25 cellular contexts compared by ENCODE assay signal in the genomic region with DNA sequence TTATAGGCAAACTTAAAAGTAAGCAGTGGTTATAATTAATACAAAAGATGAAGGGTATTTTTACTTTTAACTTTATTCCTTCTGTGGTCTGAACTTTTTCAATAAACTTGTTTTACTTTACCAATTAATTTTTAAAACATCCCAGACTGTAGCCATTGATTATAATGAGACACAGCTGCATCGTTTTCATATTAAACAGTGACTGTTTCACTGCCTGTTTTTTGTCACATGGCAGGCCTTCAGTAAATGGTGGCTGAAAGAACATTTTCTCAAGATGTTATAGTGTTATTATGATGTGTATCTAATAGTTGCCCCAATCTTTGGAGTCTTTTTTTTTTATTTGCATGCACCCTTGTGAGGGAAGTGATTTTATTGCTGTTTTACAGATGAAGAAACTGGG.
"Had no signal": no experiment of that assay in that cellular context is flagged by ENCODE, and none has a peak within 500 bp of the region (broad histone marks: within the 10 kb centered on the region; RNA-seq: fewer than 3 reads in every experiment).

No MANE protein-coding gene starts in this region.

- H3K36me3 ChIP-seq: esophagus squamous epithelium, WERI-Rb-1 had no signal

- H3K4me1 ChIP-seq: body of pancreas had no signal

- DNase-seq: activated B cell treated with CpG ODN at 0.5 μM for 24 hours; activated CD4-positive, alpha-beta T cell treated with anti-CD3 and anti-CD28 coated beads for 48 hours; activated CD4-positive, alpha-beta T cell treated with anti-CD3 and anti-CD28 coated beads, Interleukin-2, amount 50 U/mL, for 1 hour; activated CD4-positive, alpha-beta T cell treated with anti-CD3 and anti-CD28 coated beads, Interleukin-2, amount 50 U/mL, for 48 hours; activated CD8-positive, alpha-beta memory T cell treated with anti-CD3 and anti-CD28 coated beads for 24 hours; activated CD8-positive, alpha-beta T cell treated with anti-CD3 and anti-CD28 coated beads for 36 hours; activated effector memory CD4-positive, alpha-beta T cell treated with Interleukin-2 at 50 U/mL for 16 hours; activated gamma-delta T cell treated with Interleukin-2 at 50 U/mL for 16 hours; activated naive CD4-positive, alpha-beta T cell treated with anti-CD3 and anti-CD28 coated beads, Interleukin-2, amount 50 U/mL, for 16 hours; activated naive CD4-positive, alpha-beta T cell treated with Interleukin-2 at 50 U/mL for 16 hours; activated T-cell treated with anti-CD3 and anti-CD28 coated beads, Interleukin-2, amount 50 U/mL, for 4 hours; amniotic stem cell; anterior cingulate cortex; body of pancreas; caudate nucleus; cortex of kidney; dermis blood vessel endothelial cell; effector CD4-positive, alpha-beta T cell; esophagus squamous epithelium; foreskin fibroblast; head of caudate nucleus; hippocampal formation; T1000; WERI-Rb-1 had no signal

- H3K27ac ChIP-seq: body of pancreas, epithelial cell of prostate, esophagus squamous epithelium, WERI-Rb-1 had no signal

- H3K27me3 ChIP-seq: body of pancreas, esophagus squamous epithelium had no signal

- H3K4me3 ChIP-seq: body of pancreas, esophagus squamous epithelium had no signal

- H3K9me3 ChIP-seq: body of pancreas, esophagus squamous epithelium had no signal
